In genomic region chr9:71681708-71682268, GRCh38 we compare ENCODE assay signal across 9 cellular contexts.
DNase-seq lines count a peak whose midpoint lies in the region; ATAC-seq and TF ChIP-seq lines count a peak whose summit lies in the region.
"Had no signal": no experiment of that assay in that cellular context is flagged by ENCODE, and none has a peak within 500 bp of the region (broad histone marks: within the 10 kb centered on the region; RNA-seq: fewer than 3 reads in every experiment).

No MANE protein-coding gene starts in this region.

- DNase-seq in NCI-H82 (lab: John Stamatoyannopoulos, UW) (peak; percentile 39), NCI-H82 treated with DMSO at 0.1 percent for 48 hours (lab: John Stamatoyannopoulos, UW; ENCODE audit: unreplicated experiment) (no peak), amniotic stem cell (lab: John Stamatoyannopoulos, UW) (peak; percentile 51), kidney tubule cell (ENCODE audit: low spot score) (peak; percentile 78), type B pancreatic cell (ENCODE audit: extremely low spot score, unreplicated experiment) (no peak), DMS79 treated with DMSO at 0.1 percent for 48 hours (lab: John Stamatoyannopoulos, UW) (no peak)
- DNase-seq: substantia nigra had no signal

- peaks cover 8% of the 10 kb centered on the region for H3K36me3 Mint-ChIP-seq in type B pancreatic cell

- H3K4me1 Mint-ChIP-seq in type B pancreatic cell (ENCODE audit: unreplicated experiment) = peaks cover 41% of the 10 kb centered on the region

- peaks cover 3% of the 10 kb centered on the region for H3K9me3 Mint-ChIP-seq in type B pancreatic cell

- no peak for TF ChIP-seq CTCF in type B pancreatic cell (conservative IDR thresholded peaks at IDR 0.05)

- no peaks in the 10 kb centered on the region for H3K27me3 Mint-ChIP-seq in type B pancreatic cell

- H3K4me3 Mint-ChIP-seq in type B pancreatic cell = peak overlapping the region; percentile 31

- ATAC-seq in HG02678 (IDR thresholded peaks at IDR 0.05; ENCODE audit: unreplicated experiment) (no peak), GM21619 (IDR thresholded peaks at IDR 0.05; ENCODE audit: unreplicated experiment) (no peak)

- peak overlapping the region; percentile 79 for H3K27ac Mint-ChIP-seq in type B pancreatic cell

Comparison
In these comparisons a context has a peak if more than half of its experiments do, and no peak if none do; other contexts are left out.
1. DNase-seq: peak in NCI-H82 (single experiment), amniotic stem cell (single experiment) and kidney tubule cell (single experiment); none in NCI-H82 treated with DMSO at 0.1 percent for 48 hours (single experiment), type B pancreatic cell (single experiment) and DMS79 treated with DMSO at 0.1 percent for 48 hours (single experiment).